8 cellular contexts compared by ENCODE assay signal in genomic region chr11:46918778-46919513, GRCh38. TPM values are rescaled to one million over a fixed set of nuclear protein-coding genes. Genes with fewer than 3 reads are reported as not detected.
DNase-seq lines count a peak whose midpoint lies in the region; ATAC-seq, FAIRE-seq and TF ChIP-seq lines count a peak whose summit lies in the region.

No MANE protein-coding gene starts in this region.

- H3K27ac ChIP-seq in Panc1 (ENCODE audit: low read length), result peak overlapping the region; percentile 39; the same call in 1 of the 2 replicates

- CTCF ChIA-PET in Panc1 (lab: Charles Lee), result interaction anchor here (0.7 to 1.5 kb wide), 2 partner anchors 234 to 419 kb away, joined by 4 to 10 read pairs; no protein-coding TSS in a partner anchor

- in situ Hi-C loops in Panc1 (cut with HindIII; ENCODE audit: low pct_unique_long_range_greater_than_20kb, low sequenced_read_pairs), result no loop called here

- no peak for FAIRE-seq in GM12892 (lab: Jason Lieb, UNC)

- TF ChIP-seq CTCF in Panc1 (IDR thresholded peaks at IDR 0.05), result no peak
- no peak for TF ChIP-seq CTCF in epithelial cell of proximal tubule (conservative IDR thresholded peaks at IDR 0.05; ENCODE audit: low read depth, low read length)
- no peak for TF ChIP-seq CTCF in retinal pigment epithelial cell (conservative IDR thresholded peaks at IDR 0.05; ENCODE audit: low read depth, low read length)

- ATAC-seq in Panc1 (peak; percentile 4; the same call in 1 of the 2 replicates), HG03342 (IDR thresholded peaks at IDR 0.05; ENCODE audit: unreplicated experiment) (no peak)

- no peak for TF ChIP-seq POLR2A in GM12892 (IDR thresholded peaks at IDR 0.05; ENCODE audit: low read depth, low read length)

- H3K4me1 ChIP-seq in Panc1 (ENCODE audit: control insufficient read depth, insufficient read depth, low read length), result peaks cover 16% of the 10 kb centered on the region

- H3K27me3 ChIP-seq in Panc1 (ENCODE audit: control insufficient read depth, insufficient read depth, low read length), result no peaks in the 10 kb centered on the region

- H3K4me3 ChIP-seq in Panc1 (ENCODE audit: low read depth in 2 of 2, low read length in 2 of 2), result peak overlapping the region; percentile 41 to 59
- peak overlapping the region; percentile 64 for H3K4me3 ChIP-seq in epithelial cell of proximal tubule (ENCODE audit: low read depth, low read length)
- peak overlapping the region; percentile 39 for H3K4me3 ChIP-seq in retinal pigment epithelial cell (ENCODE audit: low read length)

- no peaks in the 10 kb centered on the region for H3K9me3 ChIP-seq in Panc1 (ENCODE audit: control insufficient read depth, insufficient read depth, low read depth, low read length)

- no TSS peak for BruUV-seq in Panc1 (replicated peaks; lab: Mats Ljungman, UMichigan)

- intact Hi-C loops in Panc1 (cut with micrococcal nuclease; ENCODE audit: unreplicated experiment), result no loop called here

- POLR2A ChIA-PET in Panc1 (lab: Charles Lee), result interaction anchor here (0.6 kb wide), 1 partner anchor 29 kb away, joined by 5 read pairs; no protein-coding TSS in a partner anchor

- H3K36me3 ChIP-seq in Panc1 (ENCODE audit: control insufficient read depth, insufficient read depth, low read length), result no peaks in the 10 kb centered on the region

- DNase-seq in ELR (ENCODE audit: low read depth) (peak; percentile 5), Panc1 (ENCODE audit: low read depth, low spot score) (no peak), epithelial cell of proximal tubule (ENCODE audit: low read depth) (no peak), retinal pigment epithelial cell (ENCODE audit: low read depth) (no peak), NCI-H2029 (lab: John Stamatoyannopoulos, UW) (no peak), 8988T (no peak), GM12892 (ENCODE audit: insufficient read length) (no peak)

RNA-seq across cellular contexts. Expression of gene LRP4, which starts 0.6 kb away (rescaled TPM):
- 11.7 TPM for total RNA-seq in Panc1 (2021; ENCODE audit: unreplicated experiment)
- 8.8 TPM for polyA plus RNA-seq in Panc1 (2012; ENCODE audit: insufficient read length)
- 2.8 and 5.0 TPM in 2 replicates for total RNA-seq in epithelial cell of proximal tubule
- polyA plus RNA-seq in GM12892 (2012; ENCODE audit: missing spikeins), result 2.2 TPM

RNA-seq across cellular contexts. Expression of gene CSTPP1, which starts 17.6 kb away (rescaled TPM):
- total RNA-seq in Panc1 (2021; ENCODE audit: unreplicated experiment) (29.0 TPM), epithelial cell of proximal tubule (32.1 and 39.8 TPM in 2 replicates)
- polyA plus RNA-seq in Panc1 (2012; ENCODE audit: insufficient read length), result 37.3 TPM
- polyA plus RNA-seq in GM12892 (2012; ENCODE audit: missing spikeins), result 26.3 TPM
